In the genomic region with DNA sequence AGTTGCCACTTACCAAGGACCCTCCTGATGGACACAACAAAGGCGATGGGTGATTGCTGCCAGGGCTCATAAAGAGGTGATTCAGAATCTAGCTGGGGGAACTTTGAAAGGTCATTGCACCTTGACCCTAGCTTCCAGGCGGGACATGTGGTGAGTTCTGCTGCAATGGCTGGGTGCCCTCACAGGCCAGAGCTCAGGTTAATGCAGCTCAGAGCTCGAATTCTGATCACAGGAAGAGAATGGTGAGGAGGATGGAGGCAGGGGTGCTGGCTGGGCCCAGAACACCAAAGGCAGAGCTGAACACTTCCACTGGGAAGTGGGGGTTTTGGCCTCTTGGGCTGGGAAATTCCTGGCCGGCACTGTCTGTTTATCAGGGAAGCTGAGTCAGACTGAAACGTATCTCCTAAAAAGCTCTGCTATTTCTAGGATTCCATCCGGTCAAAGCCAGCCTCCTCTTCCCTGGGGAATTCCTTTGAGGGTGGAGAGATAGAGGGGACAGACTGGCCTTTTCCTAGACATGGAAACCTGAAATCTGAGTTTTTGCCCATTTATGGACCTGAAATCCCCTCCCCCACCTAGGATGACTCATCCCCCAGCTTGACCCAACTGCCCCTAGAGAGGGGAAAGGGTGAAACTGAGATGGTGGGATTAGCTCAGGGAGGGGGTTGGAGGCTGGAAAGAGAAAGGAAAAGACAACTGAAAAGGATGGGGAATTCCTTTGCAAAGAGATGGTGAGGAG, we compare ENCODE assay signal across 2 cellular contexts.
TF ChIP-seq lines count a peak whose summit lies in the region.

No MANE protein-coding gene starts in this region.

TF ChIP-seq in GM23338, 12 proteins besides CTCF, POLR2A, EP300 and RAD21 (continued from another document):
- TF ChIP-seq, protein P1, sequence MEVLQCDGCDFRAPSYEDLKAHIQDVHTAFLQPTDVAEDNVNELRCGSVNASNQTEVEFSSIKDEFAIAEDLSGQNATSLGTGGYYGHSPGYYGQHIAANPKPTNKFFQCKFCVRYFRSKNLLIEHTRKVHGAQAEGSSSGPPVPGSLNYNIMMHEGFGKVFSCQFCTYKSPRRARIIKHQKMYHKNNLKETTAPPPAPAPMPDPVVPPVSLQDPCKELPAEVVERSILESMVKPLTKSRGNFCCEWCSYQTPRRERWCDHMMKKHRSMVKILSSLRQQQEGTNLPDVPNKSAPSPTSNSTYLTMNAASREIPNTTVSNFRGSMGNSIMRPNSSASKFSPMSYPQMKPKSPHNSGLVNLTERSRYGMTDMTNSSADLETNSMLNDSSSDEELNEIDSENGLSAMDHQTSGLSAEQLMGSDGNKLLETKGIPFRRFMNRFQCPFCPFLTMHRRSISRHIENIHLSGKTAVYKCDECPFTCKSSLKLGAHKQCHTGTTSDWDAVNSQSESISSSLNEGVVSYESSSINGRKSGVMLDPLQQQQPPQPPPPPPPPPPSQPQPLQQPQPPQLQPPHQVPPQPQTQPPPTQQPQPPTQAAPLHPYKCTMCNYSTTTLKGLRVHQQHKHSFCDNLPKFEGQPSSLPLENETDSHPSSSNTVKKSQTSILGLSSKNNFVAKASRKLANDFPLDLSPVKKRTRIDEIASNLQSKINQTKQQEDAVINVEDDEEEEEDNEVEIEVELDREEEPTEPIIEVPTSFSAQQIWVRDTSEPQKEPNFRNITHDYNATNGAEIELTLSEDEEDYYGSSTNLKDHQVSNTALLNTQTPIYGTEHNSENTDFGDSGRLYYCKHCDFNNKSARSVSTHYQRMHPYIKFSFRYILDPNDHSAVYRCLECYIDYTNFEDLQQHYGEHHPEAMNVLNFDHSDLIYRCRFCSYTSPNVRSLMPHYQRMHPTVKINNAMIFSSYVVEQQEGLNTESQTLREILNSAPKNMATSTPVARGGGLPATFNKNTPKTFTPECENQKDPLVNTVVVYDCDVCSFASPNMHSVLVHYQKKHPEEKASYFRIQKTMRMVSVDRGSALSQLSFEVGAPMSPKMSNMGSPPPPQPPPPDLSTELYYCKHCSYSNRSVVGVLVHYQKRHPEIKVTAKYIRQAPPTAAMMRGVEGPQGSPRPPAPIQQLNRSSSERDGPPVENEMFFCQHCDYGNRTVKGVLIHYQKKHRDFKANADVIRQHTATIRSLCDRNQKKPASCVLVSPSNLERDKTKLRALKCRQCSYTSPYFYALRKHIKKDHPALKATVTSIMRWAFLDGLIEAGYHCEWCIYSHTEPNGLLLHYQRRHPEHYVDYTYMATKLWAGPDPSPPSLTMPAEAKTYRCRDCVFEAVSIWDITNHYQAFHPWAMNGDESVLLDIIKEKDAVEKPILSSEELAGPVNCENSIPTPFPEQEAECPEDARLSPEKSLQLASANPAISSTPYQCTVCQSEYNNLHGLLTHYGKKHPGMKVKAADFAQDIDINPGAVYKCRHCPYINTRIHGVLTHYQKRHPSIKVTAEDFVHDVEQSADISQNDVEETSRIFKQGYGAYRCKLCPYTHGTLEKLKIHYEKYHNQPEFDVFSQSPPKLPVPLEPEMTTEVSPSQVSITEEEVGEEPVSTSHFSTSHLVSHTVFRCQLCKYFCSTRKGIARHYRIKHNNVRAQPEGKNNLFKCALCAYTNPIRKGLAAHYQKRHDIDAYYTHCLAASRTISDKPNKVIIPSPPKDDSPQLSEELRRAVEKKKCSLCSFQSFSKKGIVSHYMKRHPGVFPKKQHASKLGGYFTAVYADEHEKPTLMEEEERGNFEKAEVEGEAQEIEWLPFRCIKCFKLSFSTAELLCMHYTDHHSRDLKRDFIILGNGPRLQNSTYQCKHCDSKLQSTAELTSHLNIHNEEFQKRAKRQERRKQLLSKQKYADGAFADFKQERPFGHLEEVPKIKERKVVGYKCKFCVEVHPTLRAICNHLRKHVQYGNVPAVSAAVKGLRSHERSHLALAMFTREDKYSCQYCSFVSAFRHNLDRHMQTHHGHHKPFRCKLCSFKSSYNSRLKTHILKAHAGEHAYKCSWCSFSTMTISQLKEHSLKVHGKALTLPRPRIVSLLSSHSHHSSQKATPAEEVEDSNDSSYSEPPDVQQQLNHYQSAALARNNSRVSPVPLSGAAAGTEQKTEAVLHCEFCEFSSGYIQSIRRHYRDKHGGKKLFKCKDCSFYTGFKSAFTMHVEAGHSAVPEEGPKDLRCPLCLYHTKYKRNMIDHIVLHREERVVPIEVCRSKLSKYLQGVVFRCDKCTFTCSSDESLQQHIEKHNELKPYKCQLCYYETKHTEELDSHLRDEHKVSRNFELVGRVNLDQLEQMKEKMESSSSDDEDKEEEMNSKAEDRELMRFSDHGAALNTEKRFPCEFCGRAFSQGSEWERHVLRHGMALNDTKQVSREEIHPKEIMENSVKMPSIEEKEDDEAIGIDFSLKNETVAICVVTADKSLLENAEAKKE (CRISPR knock-in tag; IDR thresholded peaks at IDR 0.05) = peak; percentile 46; the same call in 1 of the 2 replicates
- no peak for TF ChIP-seq ZNF331 (CRISPR knock-in tag; IDR thresholded peaks at IDR 0.05; ENCODE audit: low read depth)
- TF ChIP-seq, protein P2, sequence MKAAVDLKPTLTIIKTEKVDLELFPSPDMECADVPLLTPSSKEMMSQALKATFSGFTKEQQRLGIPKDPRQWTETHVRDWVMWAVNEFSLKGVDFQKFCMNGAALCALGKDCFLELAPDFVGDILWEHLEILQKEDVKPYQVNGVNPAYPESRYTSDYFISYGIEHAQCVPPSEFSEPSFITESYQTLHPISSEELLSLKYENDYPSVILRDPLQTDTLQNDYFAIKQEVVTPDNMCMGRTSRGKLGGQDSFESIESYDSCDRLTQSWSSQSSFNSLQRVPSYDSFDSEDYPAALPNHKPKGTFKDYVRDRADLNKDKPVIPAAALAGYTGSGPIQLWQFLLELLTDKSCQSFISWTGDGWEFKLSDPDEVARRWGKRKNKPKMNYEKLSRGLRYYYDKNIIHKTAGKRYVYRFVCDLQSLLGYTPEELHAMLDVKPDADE (IDR thresholded peaks at IDR 0.05) = no peak
- TF ChIP-seq CREB1 (CRISPR knock-in tag; IDR thresholded peaks at IDR 0.05; ENCODE audit: low read depth) = peak; percentile 68; the same call in 1 of the 2 replicates
- peak; percentile 54 for TF ChIP-seq JUNB (IDR thresholded peaks at IDR 0.05; ENCODE audit: unreplicated experiment)
- no peak for TF ChIP-seq EZH2 (IDR thresholded peaks at IDR 0.05; ENCODE audit: low read depth, unreplicated experiment)
- no peak for TF ChIP-seq STAT1 (IDR thresholded peaks at IDR 0.05; ENCODE audit: unreplicated experiment)
- TF ChIP-seq ZNF114 (CRISPR knock-in tag; IDR thresholded peaks at IDR 0.05) = no peak

TF ChIP-seq in WTC11, 78 proteins besides CTCF, POLR2A, EP300 and RAD21 (continued from another document and continues in another):
- TF ChIP-seq, protein P3, sequence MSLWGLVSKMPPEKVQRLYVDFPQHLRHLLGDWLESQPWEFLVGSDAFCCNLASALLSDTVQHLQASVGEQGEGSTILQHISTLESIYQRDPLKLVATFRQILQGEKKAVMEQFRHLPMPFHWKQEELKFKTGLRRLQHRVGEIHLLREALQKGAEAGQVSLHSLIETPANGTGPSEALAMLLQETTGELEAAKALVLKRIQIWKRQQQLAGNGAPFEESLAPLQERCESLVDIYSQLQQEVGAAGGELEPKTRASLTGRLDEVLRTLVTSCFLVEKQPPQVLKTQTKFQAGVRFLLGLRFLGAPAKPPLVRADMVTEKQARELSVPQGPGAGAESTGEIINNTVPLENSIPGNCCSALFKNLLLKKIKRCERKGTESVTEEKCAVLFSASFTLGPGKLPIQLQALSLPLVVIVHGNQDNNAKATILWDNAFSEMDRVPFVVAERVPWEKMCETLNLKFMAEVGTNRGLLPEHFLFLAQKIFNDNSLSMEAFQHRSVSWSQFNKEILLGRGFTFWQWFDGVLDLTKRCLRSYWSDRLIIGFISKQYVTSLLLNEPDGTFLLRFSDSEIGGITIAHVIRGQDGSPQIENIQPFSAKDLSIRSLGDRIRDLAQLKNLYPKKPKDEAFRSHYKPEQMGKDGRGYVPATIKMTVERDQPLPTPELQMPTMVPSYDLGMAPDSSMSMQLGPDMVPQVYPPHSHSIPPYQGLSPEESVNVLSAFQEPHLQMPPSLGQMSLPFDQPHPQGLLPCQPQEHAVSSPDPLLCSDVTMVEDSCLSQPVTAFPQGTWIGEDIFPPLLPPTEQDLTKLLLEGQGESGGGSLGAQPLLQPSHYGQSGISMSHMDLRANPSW (CRISPR knock-in tag; conservative IDR thresholded peaks at IDR 0.05; ENCODE audit: low read depth) = no peak
- TF ChIP-seq, protein P4, sequence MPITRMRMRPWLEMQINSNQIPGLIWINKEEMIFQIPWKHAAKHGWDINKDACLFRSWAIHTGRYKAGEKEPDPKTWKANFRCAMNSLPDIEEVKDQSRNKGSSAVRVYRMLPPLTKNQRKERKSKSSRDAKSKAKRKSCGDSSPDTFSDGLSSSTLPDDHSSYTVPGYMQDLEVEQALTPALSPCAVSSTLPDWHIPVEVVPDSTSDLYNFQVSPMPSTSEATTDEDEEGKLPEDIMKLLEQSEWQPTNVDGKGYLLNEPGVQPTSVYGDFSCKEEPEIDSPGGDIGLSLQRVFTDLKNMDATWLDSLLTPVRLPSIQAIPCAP (CRISPR knock-in tag; IDR thresholded peaks at IDR 0.05) = no peak
- TF ChIP-seq NFE2L1 (CRISPR knock-in tag; IDR thresholded peaks at IDR 0.05) = peak; percentile 79
- TF ChIP-seq ETV6 (CRISPR knock-in tag; IDR thresholded peaks at IDR 0.05) = peak; percentile 56
- TF ChIP-seq, protein P5, sequence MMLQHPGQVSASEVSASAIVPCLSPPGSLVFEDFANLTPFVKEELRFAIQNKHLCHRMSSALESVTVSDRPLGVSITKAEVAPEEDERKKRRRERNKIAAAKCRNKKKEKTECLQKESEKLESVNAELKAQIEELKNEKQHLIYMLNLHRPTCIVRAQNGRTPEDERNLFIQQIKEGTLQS (CRISPR knock-in tag; conservative IDR thresholded peaks at IDR 0.05) = peak; percentile 82; the same call in 1 of the 2 replicates
- TF ChIP-seq ZNF232 (CRISPR knock-in tag; IDR thresholded peaks at IDR 0.05) = 0 out of 2 replicates have a peak, but pooled peaks have one; percentile 29
- TF ChIP-seq TP53 (CRISPR knock-in tag; IDR thresholded peaks at IDR 0.05) = no peak
- 0 out of 2 replicates have a peak, but pooled peaks have one; percentile 16 for TF ChIP-seq ZNF396 (CRISPR knock-in tag; IDR thresholded peaks at IDR 0.05; ENCODE audit: borderline replicate concordance)
- 0 out of 2 replicates have a peak, but pooled peaks have one; percentile 41 for TF ChIP-seq JUN (CRISPR knock-in tag; IDR thresholded peaks at IDR 0.05)
- no peak for TF ChIP-seq NFYB (CRISPR knock-in tag; conservative IDR thresholded peaks at IDR 0.05; ENCODE audit: low read depth)
- no peak for TF ChIP-seq ZNF416 (CRISPR knock-in tag; IDR thresholded peaks at IDR 0.05)
- TF ChIP-seq, protein P6, sequence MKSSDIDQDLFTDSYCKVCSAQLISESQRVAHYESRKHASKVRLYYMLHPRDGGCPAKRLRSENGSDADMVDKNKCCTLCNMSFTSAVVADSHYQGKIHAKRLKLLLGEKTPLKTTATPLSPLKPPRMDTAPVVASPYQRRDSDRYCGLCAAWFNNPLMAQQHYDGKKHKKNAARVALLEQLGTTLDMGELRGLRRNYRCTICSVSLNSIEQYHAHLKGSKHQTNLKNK (CRISPR knock-in tag; IDR thresholded peaks at IDR 0.05) = no peak
- no peak for TF ChIP-seq ATF1 (CRISPR knock-in tag; IDR thresholded peaks at IDR 0.05)
- TF ChIP-seq, protein P7, sequence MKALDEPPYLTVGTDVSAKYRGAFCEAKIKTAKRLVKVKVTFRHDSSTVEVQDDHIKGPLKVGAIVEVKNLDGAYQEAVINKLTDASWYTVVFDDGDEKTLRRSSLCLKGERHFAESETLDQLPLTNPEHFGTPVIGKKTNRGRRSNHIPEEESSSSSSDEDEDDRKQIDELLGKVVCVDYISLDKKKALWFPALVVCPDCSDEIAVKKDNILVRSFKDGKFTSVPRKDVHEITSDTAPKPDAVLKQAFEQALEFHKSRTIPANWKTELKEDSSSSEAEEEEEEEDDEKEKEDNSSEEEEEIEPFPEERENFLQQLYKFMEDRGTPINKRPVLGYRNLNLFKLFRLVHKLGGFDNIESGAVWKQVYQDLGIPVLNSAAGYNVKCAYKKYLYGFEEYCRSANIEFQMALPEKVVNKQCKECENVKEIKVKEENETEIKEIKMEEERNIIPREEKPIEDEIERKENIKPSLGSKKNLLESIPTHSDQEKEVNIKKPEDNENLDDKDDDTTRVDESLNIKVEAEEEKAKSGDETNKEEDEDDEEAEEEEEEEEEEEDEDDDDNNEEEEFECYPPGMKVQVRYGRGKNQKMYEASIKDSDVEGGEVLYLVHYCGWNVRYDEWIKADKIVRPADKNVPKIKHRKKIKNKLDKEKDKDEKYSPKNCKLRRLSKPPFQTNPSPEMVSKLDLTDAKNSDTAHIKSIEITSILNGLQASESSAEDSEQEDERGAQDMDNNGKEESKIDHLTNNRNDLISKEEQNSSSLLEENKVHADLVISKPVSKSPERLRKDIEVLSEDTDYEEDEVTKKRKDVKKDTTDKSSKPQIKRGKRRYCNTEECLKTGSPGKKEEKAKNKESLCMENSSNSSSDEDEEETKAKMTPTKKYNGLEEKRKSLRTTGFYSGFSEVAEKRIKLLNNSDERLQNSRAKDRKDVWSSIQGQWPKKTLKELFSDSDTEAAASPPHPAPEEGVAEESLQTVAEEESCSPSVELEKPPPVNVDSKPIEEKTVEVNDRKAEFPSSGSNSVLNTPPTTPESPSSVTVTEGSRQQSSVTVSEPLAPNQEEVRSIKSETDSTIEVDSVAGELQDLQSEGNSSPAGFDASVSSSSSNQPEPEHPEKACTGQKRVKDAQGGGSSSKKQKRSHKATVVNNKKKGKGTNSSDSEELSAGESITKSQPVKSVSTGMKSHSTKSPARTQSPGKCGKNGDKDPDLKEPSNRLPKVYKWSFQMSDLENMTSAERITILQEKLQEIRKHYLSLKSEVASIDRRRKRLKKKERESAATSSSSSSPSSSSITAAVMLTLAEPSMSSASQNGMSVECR (CRISPR knock-in tag; IDR thresholded peaks at IDR 0.05; ENCODE audit: borderline replicate concordance) = no peak
- no peak for TF ChIP-seq TEAD1 (CRISPR knock-in tag; IDR thresholded peaks at IDR 0.05)
- TF ChIP-seq, protein P8, sequence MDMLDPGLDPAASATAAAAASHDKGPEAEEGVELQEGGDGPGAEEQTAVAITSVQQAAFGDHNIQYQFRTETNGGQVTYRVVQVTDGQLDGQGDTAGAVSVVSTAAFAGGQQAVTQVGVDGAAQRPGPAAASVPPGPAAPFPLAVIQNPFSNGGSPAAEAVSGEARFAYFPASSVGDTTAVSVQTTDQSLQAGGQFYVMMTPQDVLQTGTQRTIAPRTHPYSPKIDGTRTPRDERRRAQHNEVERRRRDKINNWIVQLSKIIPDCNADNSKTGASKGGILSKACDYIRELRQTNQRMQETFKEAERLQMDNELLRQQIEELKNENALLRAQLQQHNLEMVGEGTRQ (CRISPR knock-in tag; IDR thresholded peaks at IDR 0.05) = no peak
- peak; percentile 61 for TF ChIP-seq GABPB1 (CRISPR knock-in tag; IDR thresholded peaks at IDR 0.05)
- peak; percentile 83 for TF ChIP-seq ZNF423 (CRISPR knock-in tag; IDR thresholded peaks at IDR 0.05)
- TF ChIP-seq, protein P9, sequence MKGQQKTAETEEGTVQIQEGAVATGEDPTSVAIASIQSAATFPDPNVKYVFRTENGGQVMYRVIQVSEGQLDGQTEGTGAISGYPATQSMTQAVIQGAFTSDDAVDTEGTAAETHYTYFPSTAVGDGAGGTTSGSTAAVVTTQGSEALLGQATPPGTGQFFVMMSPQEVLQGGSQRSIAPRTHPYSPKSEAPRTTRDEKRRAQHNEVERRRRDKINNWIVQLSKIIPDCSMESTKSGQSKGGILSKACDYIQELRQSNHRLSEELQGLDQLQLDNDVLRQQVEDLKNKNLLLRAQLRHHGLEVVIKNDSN (CRISPR knock-in tag; IDR thresholded peaks at IDR 0.05) = no peak
- TF ChIP-seq SP1 (CRISPR knock-in tag; conservative IDR thresholded peaks at IDR 0.05) = peak; percentile 36; the same call in 1 of the 2 replicates
- TF ChIP-seq, protein P10, sequence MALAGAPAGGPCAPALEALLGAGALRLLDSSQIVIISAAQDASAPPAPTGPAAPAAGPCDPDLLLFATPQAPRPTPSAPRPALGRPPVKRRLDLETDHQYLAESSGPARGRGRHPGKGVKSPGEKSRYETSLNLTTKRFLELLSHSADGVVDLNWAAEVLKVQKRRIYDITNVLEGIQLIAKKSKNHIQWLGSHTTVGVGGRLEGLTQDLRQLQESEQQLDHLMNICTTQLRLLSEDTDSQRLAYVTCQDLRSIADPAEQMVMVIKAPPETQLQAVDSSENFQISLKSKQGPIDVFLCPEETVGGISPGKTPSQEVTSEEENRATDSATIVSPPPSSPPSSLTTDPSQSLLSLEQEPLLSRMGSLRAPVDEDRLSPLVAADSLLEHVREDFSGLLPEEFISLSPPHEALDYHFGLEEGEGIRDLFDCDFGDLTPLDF (CRISPR knock-in tag; IDR thresholded peaks at IDR 0.05) = no peak
